Comparison of ENCODE assay signal across 27 cellular contexts in the genomic region with DNA sequence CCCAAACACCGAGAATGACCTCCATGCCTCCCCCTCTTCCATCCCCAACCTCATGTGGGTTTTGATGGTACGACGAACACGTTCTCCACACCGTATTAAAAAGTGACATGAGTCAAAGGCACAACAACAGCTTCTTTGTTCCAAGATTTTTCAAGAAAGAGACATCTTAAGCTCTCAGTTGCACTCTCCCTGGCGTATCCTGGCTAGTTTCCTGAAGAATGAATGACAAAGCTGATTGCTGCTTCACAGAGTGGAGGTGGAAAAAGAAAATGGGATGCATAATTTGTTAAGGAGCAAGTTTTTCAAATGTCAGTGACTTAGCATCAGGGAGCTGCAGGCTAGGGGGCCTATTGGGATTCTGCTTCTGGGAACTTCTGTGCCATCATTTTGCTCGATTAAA.
"Had no signal": no experiment of that assay in that cellular context is flagged by ENCODE, and none has a peak within 500 bp of the region (broad histone marks: within the 10 kb centered on the region; RNA-seq: fewer than 3 reads in every experiment).

No MANE protein-coding gene starts in this region.

- H3K4me1 ChIP-seq: ascending aorta, heart left ventricle had no signal

- DNase-seq: activated B cell treated with CpG ODN at 0.5 μM for 24 hours; activated CD4-positive, alpha-beta memory T cell treated with anti-CD3 and anti-CD28 coated beads for 36 hours; activated CD4-positive, alpha-beta T cell treated with anti-CD3 and anti-CD28 coated beads for 36 hours; activated CD4-positive, alpha-beta T cell treated with anti-CD3 and anti-CD28 coated beads, Interleukin-2, amount 10 ng/mL, durations not matched to agents 24 days and 14 days; activated CD8-positive, alpha-beta memory T cell treated with anti-CD3 and anti-CD28 coated beads, Interleukin-2, amount 50 U/mL, for 48 hours; activated CD8-positive, alpha-beta T cell treated with anti-CD3 and anti-CD28 coated beads, Interleukin-2, amount 10 ng/mL, durations not matched to agents 7 days and 5 days; activated gamma-delta T cell; activated naive CD4-positive, alpha-beta T cell; activated naive CD4-positive, alpha-beta T cell treated with anti-CD3 and anti-CD28 coated beads, Interleukin-2, amount 10 ng/mL, durations not matched to agents 7 days and 5 days; activated naive CD8-positive, alpha-beta T cell treated with anti-CD3 and anti-CD28 coated beads, Interleukin-2, amount 10 ng/mL, durations not matched to agents 7 days and 5 days; activated T-cell treated with anti-CD3 and anti-CD28 coated beads for 4 hours; activated T-cell treated with anti-CD3 and anti-CD28 coated beads, Interleukin-2, amount 50 U/mL, for 24 hours; activated T-cell treated with anti-CD3 and anti-CD28 coated beads, Interleukin-2, amount 50 U/mL, for 72 hours; brain microvascular endothelial cell; effector CD8-positive, alpha-beta T cell; esophagus squamous epithelium; glutamatergic neuron; heart left ventricle; T-helper 1 cell; T-helper 17 cell; T1000; WERI-Rb-1 had no signal

- H3K27me3 ChIP-seq: ascending aorta, brain microvascular endothelial cell had no signal

- H3K9me3 Mint-ChIP-seq: activated B cell treated with CpG ODN at 0.5 μM for 24 hours; activated CD4-positive, alpha-beta memory T cell treated with anti-CD3 and anti-CD28 coated beads for 36 hours; activated CD4-positive, alpha-beta T cell treated with anti-CD3 and anti-CD28 coated beads, Interleukin-2, amount 10 ng/mL, durations not matched to agents 24 days and 14 days; activated naive CD4-positive, alpha-beta T cell treated with anti-CD3 and anti-CD28 coated beads, Interleukin-2, amount 10 ng/mL, durations not matched to agents 7 days and 5 days; activated naive CD4-positive, alpha-beta T cell treated with anti-CD3 and anti-CD28 coated beads, Interleukin-2, amount 50 U/mL, for 72 hours; activated naive CD8-positive, alpha-beta T cell treated with anti-CD3 and anti-CD28 coated beads, Interleukin-2, amount 10 ng/mL, durations not matched to agents 7 days and 5 days; activated T-cell treated with anti-CD3 and anti-CD28 coated beads, Interleukin-2, amount 50 U/mL, for 24 hours; activated T-cell treated with anti-CD3 and anti-CD28 coated beads, Interleukin-2, amount 50 U/mL, for 72 hours; T-helper 2 cell treated with Interferon-gamma antibody and Interleukin-4, amounts not matched to agents 5 μg/mL and 100 μg/mL, for 36 hours had no signal

- H3K36me3 Mint-ChIP-seq: activated CD4-positive, alpha-beta memory T cell treated with anti-CD3 and anti-CD28 coated beads for 36 hours; activated naive CD4-positive, alpha-beta T cell treated with anti-CD3 and anti-CD28 coated beads, Interleukin-2, amount 10 ng/mL, durations not matched to agents 7 days and 5 days; activated naive CD4-positive, alpha-beta T cell treated with anti-CD3 and anti-CD28 coated beads, Interleukin-2, amount 50 U/mL, for 72 hours; activated naive CD8-positive, alpha-beta T cell treated with anti-CD3 and anti-CD28 coated beads, Interleukin-2, amount 10 ng/mL, durations not matched to agents 7 days and 5 days had no signal

- H3K4me1 Mint-ChIP-seq: activated B cell treated with CpG ODN at 0.5 μM for 24 hours; activated CD4-positive, alpha-beta T cell treated with anti-CD3 and anti-CD28 coated beads for 36 hours; activated naive CD4-positive, alpha-beta T cell treated with anti-CD3 and anti-CD28 coated beads, Interleukin-2, amount 10 ng/mL, durations not matched to agents 7 days and 5 days; activated naive CD8-positive, alpha-beta T cell treated with anti-CD3 and anti-CD28 coated beads, Interleukin-2, amount 10 ng/mL, durations not matched to agents 7 days and 5 days; T-helper 17 cell had no signal

- H3K4me3 ChIP-seq: ascending aorta, esophagus squamous epithelium, heart left ventricle had no signal

- H3K4me3 Mint-ChIP-seq: activated B cell treated with CpG ODN at 0.5 μM for 24 hours; activated CD4-positive, alpha-beta memory T cell treated with anti-CD3 and anti-CD28 coated beads for 36 hours; activated CD4-positive, alpha-beta T cell treated with anti-CD3 and anti-CD28 coated beads for 36 hours; activated CD4-positive, alpha-beta T cell treated with anti-CD3 and anti-CD28 coated beads, Interleukin-2, amount 10 ng/mL, durations not matched to agents 24 days and 14 days; activated CD8-positive, alpha-beta T cell treated with anti-CD3 and anti-CD28 coated beads, Interleukin-2, amount 10 ng/mL, durations not matched to agents 7 days and 5 days; activated naive CD4-positive, alpha-beta T cell treated with anti-CD3 and anti-CD28 coated beads, Interleukin-2, amount 10 ng/mL, durations not matched to agents 7 days and 5 days; activated naive CD8-positive, alpha-beta T cell treated with anti-CD3 and anti-CD28 coated beads, Interleukin-2, amount 10 ng/mL, durations not matched to agents 7 days and 5 days; activated T-cell treated with anti-CD3 and anti-CD28 coated beads, Interleukin-2, amount 50 U/mL, for 24 hours; activated T-cell treated with anti-CD3 and anti-CD28 coated beads, Interleukin-2, amount 50 U/mL, for 72 hours; T-helper 17 cell; T-helper 2 cell treated with Interferon-gamma antibody and Interleukin-4, amounts not matched to agents 5 μg/mL and 100 μg/mL, for 36 hours had no signal

- ATAC-seq: activated CD4-positive, alpha-beta T cell treated with anti-CD3 and anti-CD28 coated beads for 36 hours; activated CD4-positive, CD25-positive, alpha-beta regulatory T cell treated with anti-CD3 and anti-CD28 coated beads, Interleukin-2, amount 50 U/mL, for 24 hours; activated CD8-positive, alpha-beta T cell treated with anti-CD3 and anti-CD28 coated beads, Interleukin-2, amount 10 ng/mL, durations not matched to agents 7 days and 5 days; activated naive CD4-positive, alpha-beta T cell treated with anti-CD3 and anti-CD28 coated beads, Interleukin-2, amount 50 U/mL, for 72 hours; activated T-cell treated with anti-CD3 and anti-CD28 coated beads, Interleukin-2, amount 50 U/mL, for 72 hours; heart left ventricle; T-helper 17 cell had no signal

- H3K9me3 ChIP-seq: ascending aorta, esophagus squamous epithelium, heart left ventricle had no signal

- H3K27ac Mint-ChIP-seq: activated B cell treated with CpG ODN at 0.5 μM for 24 hours; activated CD4-positive, alpha-beta memory T cell treated with anti-CD3 and anti-CD28 coated beads for 36 hours; activated CD4-positive, alpha-beta T cell treated with anti-CD3 and anti-CD28 coated beads for 36 hours; activated CD4-positive, alpha-beta T cell treated with anti-CD3 and anti-CD28 coated beads, Interleukin-2, amount 10 ng/mL, durations not matched to agents 24 days and 14 days; activated CD8-positive, alpha-beta T cell treated with anti-CD3 and anti-CD28 coated beads, Interleukin-2, amount 10 ng/mL, durations not matched to agents 7 days and 5 days; activated naive CD4-positive, alpha-beta T cell treated with anti-CD3 and anti-CD28 coated beads, Interleukin-2, amount 10 ng/mL, durations not matched to agents 7 days and 5 days; activated naive CD4-positive, alpha-beta T cell treated with anti-CD3 and anti-CD28 coated beads, Interleukin-2, amount 50 U/mL, for 72 hours; activated naive CD8-positive, alpha-beta T cell treated with anti-CD3 and anti-CD28 coated beads, Interleukin-2, amount 10 ng/mL, durations not matched to agents 7 days and 5 days; activated T-cell treated with anti-CD3 and anti-CD28 coated beads, Interleukin-2, amount 50 U/mL, for 24 hours; activated T-cell treated with anti-CD3 and anti-CD28 coated beads, Interleukin-2, amount 50 U/mL, for 72 hours; T-helper 17 cell; T-helper 2 cell treated with Interferon-gamma antibody and Interleukin-4, amounts not matched to agents 5 μg/mL and 100 μg/mL, for 36 hours had no signal

- H3K36me3 ChIP-seq: ascending aorta, brain microvascular endothelial cell, esophagus squamous epithelium, heart left ventricle, WERI-Rb-1 had no signal

- H3K27ac ChIP-seq: ascending aorta, brain microvascular endothelial cell, epithelial cell of prostate, esophagus squamous epithelium, heart left ventricle, WERI-Rb-1 had no signal
